1 cellular context compared by ENCODE assay signal in the genomic region with DNA sequence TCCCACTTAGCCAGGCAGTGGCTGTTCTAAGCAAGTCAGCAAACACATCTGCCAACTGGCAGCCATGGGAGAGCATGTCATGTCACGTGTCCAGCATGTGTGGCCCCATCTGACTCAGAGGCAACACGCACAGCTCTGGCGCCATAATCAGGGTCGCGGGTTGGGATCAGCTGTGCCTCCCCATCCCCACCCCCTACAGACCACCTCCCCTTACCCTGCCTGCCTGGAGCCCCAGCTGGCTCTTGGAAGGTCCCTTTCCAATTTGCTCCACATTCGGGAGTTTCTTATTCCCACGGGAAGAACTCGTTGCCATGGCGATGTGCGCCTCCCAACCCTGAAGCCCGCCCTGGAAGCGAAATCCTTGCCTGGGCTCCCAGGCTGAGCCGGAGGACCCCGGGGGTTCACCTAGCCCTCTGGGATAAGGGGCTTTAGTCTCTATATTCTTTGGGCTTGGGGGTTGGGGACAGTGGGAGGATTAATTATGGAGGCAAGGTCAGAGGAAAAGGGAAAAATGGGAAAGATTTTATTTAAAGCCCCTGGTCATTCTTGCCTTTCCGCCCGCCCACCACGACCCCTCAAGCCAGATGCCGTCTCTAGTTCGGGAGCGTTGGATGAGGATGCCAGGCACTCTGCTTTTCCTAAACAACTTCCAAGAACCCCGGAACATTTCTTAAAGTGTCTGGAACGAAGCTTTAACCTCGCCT.
A peak's percentile ranks its signal among the peaks of the same experiment; 100 is the strongest.
TF ChIP-seq lines count a peak whose summit lies in the region.

No MANE protein-coding gene starts in this region.

TF ChIP-seq in K562, 482 proteins besides CTCF, POLR2A, EP300 and RAD21 (continued from another document):
- TF ChIP-seq, protein P1, sequence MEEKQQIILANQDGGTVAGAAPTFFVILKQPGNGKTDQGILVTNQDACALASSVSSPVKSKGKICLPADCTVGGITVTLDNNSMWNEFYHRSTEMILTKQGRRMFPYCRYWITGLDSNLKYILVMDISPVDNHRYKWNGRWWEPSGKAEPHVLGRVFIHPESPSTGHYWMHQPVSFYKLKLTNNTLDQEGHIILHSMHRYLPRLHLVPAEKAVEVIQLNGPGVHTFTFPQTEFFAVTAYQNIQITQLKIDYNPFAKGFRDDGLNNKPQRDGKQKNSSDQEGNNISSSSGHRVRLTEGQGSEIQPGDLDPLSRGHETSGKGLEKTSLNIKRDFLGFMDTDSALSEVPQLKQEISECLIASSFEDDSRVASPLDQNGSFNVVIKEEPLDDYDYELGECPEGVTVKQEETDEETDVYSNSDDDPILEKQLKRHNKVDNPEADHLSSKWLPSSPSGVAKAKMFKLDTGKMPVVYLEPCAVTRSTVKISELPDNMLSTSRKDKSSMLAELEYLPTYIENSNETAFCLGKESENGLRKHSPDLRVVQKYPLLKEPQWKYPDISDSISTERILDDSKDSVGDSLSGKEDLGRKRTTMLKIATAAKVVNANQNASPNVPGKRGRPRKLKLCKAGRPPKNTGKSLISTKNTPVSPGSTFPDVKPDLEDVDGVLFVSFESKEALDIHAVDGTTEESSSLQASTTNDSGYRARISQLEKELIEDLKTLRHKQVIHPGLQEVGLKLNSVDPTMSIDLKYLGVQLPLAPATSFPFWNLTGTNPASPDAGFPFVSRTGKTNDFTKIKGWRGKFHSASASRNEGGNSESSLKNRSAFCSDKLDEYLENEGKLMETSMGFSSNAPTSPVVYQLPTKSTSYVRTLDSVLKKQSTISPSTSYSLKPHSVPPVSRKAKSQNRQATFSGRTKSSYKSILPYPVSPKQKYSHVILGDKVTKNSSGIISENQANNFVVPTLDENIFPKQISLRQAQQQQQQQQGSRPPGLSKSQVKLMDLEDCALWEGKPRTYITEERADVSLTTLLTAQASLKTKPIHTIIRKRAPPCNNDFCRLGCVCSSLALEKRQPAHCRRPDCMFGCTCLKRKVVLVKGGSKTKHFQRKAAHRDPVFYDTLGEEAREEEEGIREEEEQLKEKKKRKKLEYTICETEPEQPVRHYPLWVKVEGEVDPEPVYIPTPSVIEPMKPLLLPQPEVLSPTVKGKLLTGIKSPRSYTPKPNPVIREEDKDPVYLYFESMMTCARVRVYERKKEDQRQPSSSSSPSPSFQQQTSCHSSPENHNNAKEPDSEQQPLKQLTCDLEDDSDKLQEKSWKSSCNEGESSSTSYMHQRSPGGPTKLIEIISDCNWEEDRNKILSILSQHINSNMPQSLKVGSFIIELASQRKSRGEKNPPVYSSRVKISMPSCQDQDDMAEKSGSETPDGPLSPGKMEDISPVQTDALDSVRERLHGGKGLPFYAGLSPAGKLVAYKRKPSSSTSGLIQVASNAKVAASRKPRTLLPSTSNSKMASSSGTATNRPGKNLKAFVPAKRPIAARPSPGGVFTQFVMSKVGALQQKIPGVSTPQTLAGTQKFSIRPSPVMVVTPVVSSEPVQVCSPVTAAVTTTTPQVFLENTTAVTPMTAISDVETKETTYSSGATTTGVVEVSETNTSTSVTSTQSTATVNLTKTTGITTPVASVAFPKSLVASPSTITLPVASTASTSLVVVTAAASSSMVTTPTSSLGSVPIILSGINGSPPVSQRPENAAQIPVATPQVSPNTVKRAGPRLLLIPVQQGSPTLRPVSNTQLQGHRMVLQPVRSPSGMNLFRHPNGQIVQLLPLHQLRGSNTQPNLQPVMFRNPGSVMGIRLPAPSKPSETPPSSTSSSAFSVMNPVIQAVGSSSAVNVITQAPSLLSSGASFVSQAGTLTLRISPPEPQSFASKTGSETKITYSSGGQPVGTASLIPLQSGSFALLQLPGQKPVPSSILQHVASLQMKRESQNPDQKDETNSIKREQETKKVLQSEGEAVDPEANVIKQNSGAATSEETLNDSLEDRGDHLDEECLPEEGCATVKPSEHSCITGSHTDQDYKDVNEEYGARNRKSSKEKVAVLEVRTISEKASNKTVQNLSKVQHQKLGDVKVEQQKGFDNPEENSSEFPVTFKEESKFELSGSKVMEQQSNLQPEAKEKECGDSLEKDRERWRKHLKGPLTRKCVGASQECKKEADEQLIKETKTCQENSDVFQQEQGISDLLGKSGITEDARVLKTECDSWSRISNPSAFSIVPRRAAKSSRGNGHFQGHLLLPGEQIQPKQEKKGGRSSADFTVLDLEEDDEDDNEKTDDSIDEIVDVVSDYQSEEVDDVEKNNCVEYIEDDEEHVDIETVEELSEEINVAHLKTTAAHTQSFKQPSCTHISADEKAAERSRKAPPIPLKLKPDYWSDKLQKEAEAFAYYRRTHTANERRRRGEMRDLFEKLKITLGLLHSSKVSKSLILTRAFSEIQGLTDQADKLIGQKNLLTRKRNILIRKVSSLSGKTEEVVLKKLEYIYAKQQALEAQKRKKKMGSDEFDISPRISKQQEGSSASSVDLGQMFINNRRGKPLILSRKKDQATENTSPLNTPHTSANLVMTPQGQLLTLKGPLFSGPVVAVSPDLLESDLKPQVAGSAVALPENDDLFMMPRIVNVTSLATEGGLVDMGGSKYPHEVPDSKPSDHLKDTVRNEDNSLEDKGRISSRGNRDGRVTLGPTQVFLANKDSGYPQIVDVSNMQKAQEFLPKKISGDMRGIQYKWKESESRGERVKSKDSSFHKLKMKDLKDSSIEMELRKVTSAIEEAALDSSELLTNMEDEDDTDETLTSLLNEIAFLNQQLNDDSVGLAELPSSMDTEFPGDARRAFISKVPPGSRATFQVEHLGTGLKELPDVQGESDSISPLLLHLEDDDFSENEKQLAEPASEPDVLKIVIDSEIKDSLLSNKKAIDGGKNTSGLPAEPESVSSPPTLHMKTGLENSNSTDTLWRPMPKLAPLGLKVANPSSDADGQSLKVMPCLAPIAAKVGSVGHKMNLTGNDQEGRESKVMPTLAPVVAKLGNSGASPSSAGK (IDR thresholded peaks at IDR 0.05) = peak; percentile 26; the same call in 1 of the 2 replicates
- no peak for TF ChIP-seq ZFP36 (IDR thresholded peaks at IDR 0.05; ENCODE audit: low read depth, low read length, partially characterized antibody)
- TF ChIP-seq, protein P2, sequence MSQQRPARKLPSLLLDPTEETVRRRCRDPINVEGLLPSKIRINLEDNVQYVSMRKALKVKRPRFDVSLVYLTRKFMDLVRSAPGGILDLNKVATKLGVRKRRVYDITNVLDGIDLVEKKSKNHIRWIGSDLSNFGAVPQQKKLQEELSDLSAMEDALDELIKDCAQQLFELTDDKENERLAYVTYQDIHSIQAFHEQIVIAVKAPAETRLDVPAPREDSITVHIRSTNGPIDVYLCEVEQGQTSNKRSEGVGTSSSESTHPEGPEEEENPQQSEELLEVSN (IDR thresholded peaks at IDR 0.05; ENCODE audit: borderline replicate concordance in 1 of 2, extremely low read depth in 1 of 2, insufficient read depth in 1 of 2, insufficient read length in 1 of 2, low read depth in 1 of 2, low read length in 1 of 2, poor library complexity in 1 of 2, severe bottlenecking in 1 of 2) = peak in 1 of 2 experiments; percentile 49
- no peak for TF ChIP-seq MTA1 (IDR thresholded peaks at IDR 0.05; ENCODE audit: borderline replicate concordance)
- TF ChIP-seq EGR1 (conservative IDR thresholded peaks at IDR 0.05) = no peak
- TF ChIP-seq, protein P3, sequence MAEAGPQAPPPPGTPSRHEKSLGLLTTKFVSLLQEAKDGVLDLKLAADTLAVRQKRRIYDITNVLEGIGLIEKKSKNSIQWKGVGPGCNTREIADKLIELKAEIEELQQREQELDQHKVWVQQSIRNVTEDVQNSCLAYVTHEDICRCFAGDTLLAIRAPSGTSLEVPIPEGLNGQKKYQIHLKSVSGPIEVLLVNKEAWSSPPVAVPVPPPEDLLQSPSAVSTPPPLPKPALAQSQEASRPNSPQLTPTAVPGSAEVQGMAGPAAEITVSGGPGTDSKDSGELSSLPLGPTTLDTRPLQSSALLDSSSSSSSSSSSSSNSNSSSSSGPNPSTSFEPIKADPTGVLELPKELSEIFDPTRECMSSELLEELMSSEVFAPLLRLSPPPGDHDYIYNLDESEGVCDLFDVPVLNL (CRISPR knock-in tag; IDR thresholded peaks at IDR 0.05; ENCODE audit: low read depth) = no peak
- no peak for TF ChIP-seq ZSCAN32 (CRISPR knock-in tag; IDR thresholded peaks at IDR 0.05)
- TF ChIP-seq, protein P4, sequence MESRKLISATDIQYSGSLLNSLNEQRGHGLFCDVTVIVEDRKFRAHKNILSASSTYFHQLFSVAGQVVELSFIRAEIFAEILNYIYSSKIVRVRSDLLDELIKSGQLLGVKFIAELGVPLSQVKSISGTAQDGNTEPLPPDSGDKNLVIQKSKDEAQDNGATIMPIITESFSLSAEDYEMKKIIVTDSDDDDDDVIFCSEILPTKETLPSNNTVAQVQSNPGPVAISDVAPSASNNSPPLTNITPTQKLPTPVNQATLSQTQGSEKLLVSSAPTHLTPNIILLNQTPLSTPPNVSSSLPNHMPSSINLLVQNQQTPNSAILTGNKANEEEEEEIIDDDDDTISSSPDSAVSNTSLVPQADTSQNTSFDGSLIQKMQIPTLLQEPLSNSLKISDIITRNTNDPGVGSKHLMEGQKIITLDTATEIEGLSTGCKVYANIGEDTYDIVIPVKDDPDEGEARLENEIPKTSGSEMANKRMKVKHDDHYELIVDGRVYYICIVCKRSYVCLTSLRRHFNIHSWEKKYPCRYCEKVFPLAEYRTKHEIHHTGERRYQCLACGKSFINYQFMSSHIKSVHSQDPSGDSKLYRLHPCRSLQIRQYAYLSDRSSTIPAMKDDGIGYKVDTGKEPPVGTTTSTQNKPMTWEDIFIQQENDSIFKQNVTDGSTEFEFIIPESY (CRISPR knock-in tag; IDR thresholded peaks at IDR 0.05) = peak; percentile 64
- TF ChIP-seq ZNF76 (CRISPR knock-in tag; IDR thresholded peaks at IDR 0.05; ENCODE audit: borderline replicate concordance) = no peak
- TF ChIP-seq, protein P5, sequence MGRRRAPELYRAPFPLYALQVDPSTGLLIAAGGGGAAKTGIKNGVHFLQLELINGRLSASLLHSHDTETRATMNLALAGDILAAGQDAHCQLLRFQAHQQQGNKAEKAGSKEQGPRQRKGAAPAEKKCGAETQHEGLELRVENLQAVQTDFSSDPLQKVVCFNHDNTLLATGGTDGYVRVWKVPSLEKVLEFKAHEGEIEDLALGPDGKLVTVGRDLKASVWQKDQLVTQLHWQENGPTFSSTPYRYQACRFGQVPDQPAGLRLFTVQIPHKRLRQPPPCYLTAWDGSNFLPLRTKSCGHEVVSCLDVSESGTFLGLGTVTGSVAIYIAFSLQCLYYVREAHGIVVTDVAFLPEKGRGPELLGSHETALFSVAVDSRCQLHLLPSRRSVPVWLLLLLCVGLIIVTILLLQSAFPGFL (CRISPR knock-in tag; IDR thresholded peaks at IDR 0.05) = no peak
- no peak for TF ChIP-seq ZNF717 (CRISPR knock-in tag; IDR thresholded peaks at IDR 0.05)
- peak; percentile 72 for TF ChIP-seq RFX1 (IDR thresholded peaks at IDR 0.05)
- TF ChIP-seq ZNF644 (tag; IDR thresholded peaks at IDR 0.05; ENCODE audit: low read depth) = no peak
- TF ChIP-seq ZKSCAN8 (CRISPR knock-in tag; IDR thresholded peaks at IDR 0.05) = no peak
- TF ChIP-seq, protein P6, sequence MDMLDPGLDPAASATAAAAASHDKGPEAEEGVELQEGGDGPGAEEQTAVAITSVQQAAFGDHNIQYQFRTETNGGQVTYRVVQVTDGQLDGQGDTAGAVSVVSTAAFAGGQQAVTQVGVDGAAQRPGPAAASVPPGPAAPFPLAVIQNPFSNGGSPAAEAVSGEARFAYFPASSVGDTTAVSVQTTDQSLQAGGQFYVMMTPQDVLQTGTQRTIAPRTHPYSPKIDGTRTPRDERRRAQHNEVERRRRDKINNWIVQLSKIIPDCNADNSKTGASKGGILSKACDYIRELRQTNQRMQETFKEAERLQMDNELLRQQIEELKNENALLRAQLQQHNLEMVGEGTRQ (CRISPR knock-in tag; IDR thresholded peaks at IDR 0.05) = 0 out of 2 replicates have a peak, but pooled peaks have one; percentile 35
